In the genomic region with DNA sequence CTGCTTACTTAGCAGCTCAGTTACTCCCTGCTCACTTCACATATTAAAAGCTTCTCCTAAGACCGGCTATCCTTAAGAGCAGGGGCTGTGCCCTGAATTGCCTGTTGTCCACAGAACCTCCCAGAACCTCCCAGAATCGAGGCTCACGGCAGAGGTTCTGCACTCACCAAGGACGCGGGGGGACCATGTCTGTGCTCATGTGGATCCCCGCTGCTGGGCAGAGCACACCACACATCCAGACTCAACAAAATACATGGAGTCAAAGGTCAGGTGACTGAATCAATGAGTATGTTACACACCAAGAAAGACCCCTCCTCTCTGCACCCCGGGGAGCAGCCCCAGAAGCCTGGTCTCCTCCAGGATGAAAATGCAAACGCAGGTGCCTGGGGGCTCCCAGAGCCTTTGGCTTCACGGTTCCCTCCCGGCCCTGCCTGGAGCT, we compare ENCODE assay signal across 9 cellular contexts.
DNase-seq lines count a peak whose midpoint lies in the region; ATAC-seq and TF ChIP-seq lines count a peak whose summit lies in the region.
"Had no signal": no experiment of that assay in that cellular context is flagged by ENCODE, and none has a peak within 500 bp of the region (broad histone marks: within the 10 kb centered on the region; RNA-seq: fewer than 3 reads in every experiment).

No MANE protein-coding gene starts in this region.

- no peaks in the 10 kb centered on the region for H4K20me1 ChIP-seq in PC-9 (ENCODE audit: insufficient read depth)

- no peaks in the 10 kb centered on the region for H3K36me3 Mint-ChIP-seq in WTC11

- no peaks in the 10 kb centered on the region for H3K9me3 Mint-ChIP-seq in WTC11

- DNase-seq in left ventricle myocardium superior (no peak), left cardiac atrium (no peak), WTC11 (ENCODE audit: low spot score) (no peak), left lobe of liver (ENCODE audit: low spot score) (peak; percentile 39), ureter (ENCODE audit: low spot score) (peak; percentile 35), PC-9 (no peak), germinal center (ENCODE audit: low spot score) (no peak), inferior parietal cortex (ENCODE audit: extremely low spot score) (no peak)

- H3K9me2 ChIP-seq in PC-9 (ENCODE audit: insufficient read depth), result no peaks in the 10 kb centered on the region

- H3K36me3 ChIP-seq in PC-9 (ENCODE audit: low read depth), result no peaks in the 10 kb centered on the region
- H3K36me3 ChIP-seq: pancreas had no signal

- H3K27ac Mint-ChIP-seq in WTC11, result 0 out of 2 replicates have a peak overlapping the region, but pooled peaks have one; percentile 43

- H3K4me1 ChIP-seq in PC-9 (replicated peaks; ENCODE audit: insufficient read depth), result no peaks in the 10 kb centered on the region

- peaks cover 49% of the 10 kb centered on the region for H3K4me1 Mint-ChIP-seq in WTC11

- intact Hi-C loops in left ventricle myocardium superior (cut with micrococcal nuclease), result no loop called here
- intact Hi-C loops in left cardiac atrium (cut with DNase I), result loop anchor here in 1 of 2 donors (5.0 to 10.0 kb wide), 2 partner anchors 61 to 179 kb away; no protein-coding TSS in a partner anchor
- intact Hi-C loops in PC-9 (cut with micrococcal nuclease; ENCODE audit: unreplicated experiment), result loop anchor here (1.0 kb wide), 1 partner anchor 180 kb away; no protein-coding TSS in a partner anchor

- no peak overlapping the region for H3K27ac ChIP-seq in PC-9
- H3K27ac ChIP-seq: pancreas had no signal

- H3K4me3 Mint-ChIP-seq in WTC11, result no peak overlapping the region

- POLR2A ChIA-PET in WTC11 (lab: Charles Lee) (no interaction called here), PC-9 (lab: Charles Lee; ENCODE audit: unreplicated experiment) (no interaction called here)

- H3K27me3 ChIP-seq in PC-9 (ENCODE audit: insufficient read depth, low read depth), result no peaks in the 10 kb centered on the region
- H3K27me3 ChIP-seq: pancreas had no signal

- TF ChIP-seq CTCF in WTC11 (IDR thresholded peaks at IDR 0.05), result no peak
- no peak; the same call in 1 of the 2 replicates for TF ChIP-seq CTCF in PC-9 (conservative IDR thresholded peaks at IDR 0.05)

- H2AFZ ChIP-seq in PC-9, result no peak overlapping the region

- H3K4me3 ChIP-seq in PC-9, result no peak overlapping the region

- BruUV-seq in PC-9 (replicated peaks; lab: Mats Ljungman, UMichigan), result no TSS peak

- H3K4me2 ChIP-seq in PC-9, result no peak overlapping the region

- no peaks in the 10 kb centered on the region for H3K9me3 ChIP-seq in PC-9 (ENCODE audit: insufficient read depth, low read depth)
- H3K9me3 ChIP-seq: pancreas had no signal

- no peaks in the 10 kb centered on the region for H3K27me3 Mint-ChIP-seq in WTC11 (ENCODE audit: low read depth)

- H3K79me2 ChIP-seq in PC-9 (ENCODE audit: low read depth), result no peaks in the 10 kb centered on the region

- no peaks in the 10 kb centered on the region for H3F3A ChIP-seq in PC-9 (ENCODE audit: insufficient read depth, low read depth)

- CTCF ChIA-PET in WTC11 (lab: Charles Lee) (interaction anchor here (0.6 to 7.0 kb wide), 16 partner anchors 8 to 665 kb away, joined by 3 to 67 read pairs (median 5); no protein-coding TSS in a partner anchor), PC-9 (lab: Charles Lee) (no interaction called here)

- ATAC-seq in left ventricle myocardium superior (peak; percentile 4), left cardiac atrium (no peak), WTC11 (peak; percentile 13), left lobe of liver (peak; percentile 1)

TF ChIP-seq in WTC11, 78 proteins besides CTCF, POLR2A, EP300 and RAD21:
- TF ChIP-seq ELF4 (CRISPR knock-in tag; IDR thresholded peaks at IDR 0.05; ENCODE audit: low read depth) (no peak), ZNF219 (CRISPR knock-in tag; IDR thresholded peaks at IDR 0.05; ENCODE audit: borderline replicate concordance) (no peak), ESRRA (CRISPR knock-in tag; IDR thresholded peaks at IDR 0.05; ENCODE audit: borderline replicate concordance) (no peak), KAT7 (CRISPR knock-in tag; IDR thresholded peaks at IDR 0.05; ENCODE audit: borderline replicate concordance) (no peak), RELA (CRISPR knock-in tag; IDR thresholded peaks at IDR 0.05; ENCODE audit: borderline replicate concordance) (no peak), ZBTB21 (CRISPR knock-in tag; IDR thresholded peaks at IDR 0.05; ENCODE audit: borderline replicate concordance) (no peak), GABPB1 (CRISPR knock-in tag; IDR thresholded peaks at IDR 0.05) (no peak), HMGA2 (CRISPR knock-in tag; IDR thresholded peaks at IDR 0.05) (no peak)
- TF ChIP-seq, protein P1, sequence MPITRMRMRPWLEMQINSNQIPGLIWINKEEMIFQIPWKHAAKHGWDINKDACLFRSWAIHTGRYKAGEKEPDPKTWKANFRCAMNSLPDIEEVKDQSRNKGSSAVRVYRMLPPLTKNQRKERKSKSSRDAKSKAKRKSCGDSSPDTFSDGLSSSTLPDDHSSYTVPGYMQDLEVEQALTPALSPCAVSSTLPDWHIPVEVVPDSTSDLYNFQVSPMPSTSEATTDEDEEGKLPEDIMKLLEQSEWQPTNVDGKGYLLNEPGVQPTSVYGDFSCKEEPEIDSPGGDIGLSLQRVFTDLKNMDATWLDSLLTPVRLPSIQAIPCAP (CRISPR knock-in tag; IDR thresholded peaks at IDR 0.05), result no peak
- TF ChIP-seq, protein P2, sequence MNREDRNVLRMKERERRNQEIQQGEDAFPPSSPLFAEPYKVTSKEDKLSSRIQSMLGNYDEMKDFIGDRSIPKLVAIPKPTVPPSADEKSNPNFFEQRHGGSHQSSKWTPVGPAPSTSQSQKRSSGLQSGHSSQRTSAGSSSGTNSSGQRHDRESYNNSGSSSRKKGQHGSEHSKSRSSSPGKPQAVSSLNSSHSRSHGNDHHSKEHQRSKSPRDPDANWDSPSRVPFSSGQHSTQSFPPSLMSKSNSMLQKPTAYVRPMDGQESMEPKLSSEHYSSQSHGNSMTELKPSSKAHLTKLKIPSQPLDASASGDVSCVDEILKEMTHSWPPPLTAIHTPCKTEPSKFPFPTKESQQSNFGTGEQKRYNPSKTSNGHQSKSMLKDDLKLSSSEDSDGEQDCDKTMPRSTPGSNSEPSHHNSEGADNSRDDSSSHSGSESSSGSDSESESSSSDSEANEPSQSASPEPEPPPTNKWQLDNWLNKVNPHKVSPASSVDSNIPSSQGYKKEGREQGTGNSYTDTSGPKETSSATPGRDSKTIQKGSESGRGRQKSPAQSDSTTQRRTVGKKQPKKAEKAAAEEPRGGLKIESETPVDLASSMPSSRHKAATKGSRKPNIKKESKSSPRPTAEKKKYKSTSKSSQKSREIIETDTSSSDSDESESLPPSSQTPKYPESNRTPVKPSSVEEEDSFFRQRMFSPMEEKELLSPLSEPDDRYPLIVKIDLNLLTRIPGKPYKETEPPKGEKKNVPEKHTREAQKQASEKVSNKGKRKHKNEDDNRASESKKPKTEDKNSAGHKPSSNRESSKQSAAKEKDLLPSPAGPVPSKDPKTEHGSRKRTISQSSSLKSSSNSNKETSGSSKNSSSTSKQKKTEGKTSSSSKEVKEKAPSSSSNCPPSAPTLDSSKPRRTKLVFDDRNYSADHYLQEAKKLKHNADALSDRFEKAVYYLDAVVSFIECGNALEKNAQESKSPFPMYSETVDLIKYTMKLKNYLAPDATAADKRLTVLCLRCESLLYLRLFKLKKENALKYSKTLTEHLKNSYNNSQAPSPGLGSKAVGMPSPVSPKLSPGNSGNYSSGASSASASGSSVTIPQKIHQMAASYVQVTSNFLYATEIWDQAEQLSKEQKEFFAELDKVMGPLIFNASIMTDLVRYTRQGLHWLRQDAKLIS (CRISPR knock-in tag; IDR thresholded peaks at IDR 0.05; ENCODE audit: borderline replicate concordance), result no peak

Comparison
In these comparisons a context has a peak if more than half of its experiments do, and no peak if none do; other contexts are left out.
1. ATAC-seq: peak in left ventricle myocardium superior (single experiment), WTC11 (single experiment) and left lobe of liver (single experiment); none in left cardiac atrium (0 of 2).
2. DNase-seq: peak in left lobe of liver (single experiment) and ureter (single experiment); none in left ventricle myocardium superior (single experiment), left cardiac atrium (single experiment), WTC11 (single experiment), PC-9 (0 of 2), germinal center (single experiment) and inferior parietal cortex (single experiment).